Comparison of ENCODE assay signal across 1 cellular context in the genomic region with DNA sequence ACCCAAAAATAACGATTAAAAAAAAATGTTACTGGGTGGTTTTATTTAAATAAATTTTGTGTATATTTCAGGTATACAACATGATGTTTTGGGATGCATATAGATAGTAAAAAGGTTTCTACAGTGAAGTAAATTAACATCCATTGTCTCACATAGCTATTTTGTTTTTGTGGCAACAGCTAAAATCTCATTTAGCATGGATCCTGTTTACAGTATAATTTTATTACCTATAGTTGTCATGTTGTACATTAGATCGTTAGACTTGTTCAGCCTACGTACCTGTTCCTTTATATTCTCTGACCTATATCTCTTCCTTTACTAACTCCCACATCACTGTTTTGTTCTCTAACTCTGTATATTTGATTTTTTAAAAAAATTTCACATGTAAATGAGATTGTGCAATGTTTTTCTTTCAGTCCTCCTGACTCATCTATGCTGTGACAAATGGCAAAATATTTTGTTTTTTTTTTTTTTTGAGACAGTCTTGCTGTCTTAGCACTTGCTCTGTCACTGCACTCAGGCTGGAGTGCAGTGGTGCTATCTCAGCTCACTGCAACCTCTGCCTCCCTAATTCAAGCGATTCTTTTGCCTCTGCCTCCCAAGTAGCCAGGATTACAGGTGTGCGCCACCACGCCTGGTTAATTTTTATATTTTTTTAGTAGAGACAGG.
TF ChIP-seq lines count a peak whose summit lies in the region.

No MANE protein-coding gene starts in this region.

TF ChIP-seq in K562, 482 proteins besides CTCF, POLR2A, EP300 and RAD21:
- TF ChIP-seq RBFOX2 (IDR thresholded peaks at IDR 0.05; ENCODE audit: low read depth, low read length) (peak; percentile 51), CREB1 (IDR thresholded peaks at IDR 0.05) (no peak), CREB1 (CRISPR knock-in tag; IDR thresholded peaks at IDR 0.05) (no peak), NFE2L1 (tag; IDR thresholded peaks at IDR 0.05; ENCODE audit: borderline replicate concordance, low read depth) (no peak), KHSRP (IDR thresholded peaks at IDR 0.05) (no peak), HDAC1 (IDR thresholded peaks at IDR 0.05) (no peak), CHCHD3 (CRISPR knock-in tag; IDR thresholded peaks at IDR 0.05) (no peak), CEBPB (tag; IDR thresholded peaks at IDR 0.05) (peak; percentile 94), TRIM24 (IDR thresholded peaks at IDR 0.05) (peak in 1 of 2 experiments; percentile 30; a peak in 1 of 4 replicates), EP400 (IDR thresholded peaks at IDR 0.05) (no peak), ZNF384 (IDR thresholded peaks at IDR 0.05; ENCODE audit: low read depth, low read length) (no peak), ZNF507 (tag; conservative IDR thresholded peaks at IDR 0.05) (no peak), ZNF408 (CRISPR knock-in tag; IDR thresholded peaks at IDR 0.05; ENCODE audit: low read depth) (no peak), SMARCC2 (IDR thresholded peaks at IDR 0.05; ENCODE audit: low read depth) (no peak), GABPB2 (CRISPR knock-in tag; conservative IDR thresholded peaks at IDR 0.05) (no peak), CEBPG (CRISPR knock-in tag; IDR thresholded peaks at IDR 0.05) (peak; percentile 53), CEBPG (tag; conservative IDR thresholded peaks at IDR 0.05 in 1 of 2, IDR thresholded peaks at IDR 0.05 in 1 of 2) (peak; percentile 75 to 88)
- TF ChIP-seq, protein P1, sequence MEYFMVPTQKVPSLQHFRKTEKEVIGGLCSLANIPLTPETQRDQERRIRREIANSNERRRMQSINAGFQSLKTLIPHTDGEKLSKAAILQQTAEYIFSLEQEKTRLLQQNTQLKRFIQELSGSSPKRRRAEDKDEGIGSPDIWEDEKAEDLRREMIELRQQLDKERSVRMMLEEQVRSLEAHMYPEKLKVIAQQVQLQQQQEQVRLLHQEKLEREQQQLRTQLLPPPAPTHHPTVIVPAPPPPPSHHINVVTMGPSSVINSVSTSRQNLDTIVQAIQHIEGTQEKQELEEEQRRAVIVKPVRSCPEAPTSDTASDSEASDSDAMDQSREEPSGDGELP (CRISPR knock-in tag; IDR thresholded peaks at IDR 0.05; ENCODE audit: borderline replicate concordance), result 0 out of 2 replicates have a peak, but pooled peaks have one; percentile 5
- TF ChIP-seq, protein P2, sequence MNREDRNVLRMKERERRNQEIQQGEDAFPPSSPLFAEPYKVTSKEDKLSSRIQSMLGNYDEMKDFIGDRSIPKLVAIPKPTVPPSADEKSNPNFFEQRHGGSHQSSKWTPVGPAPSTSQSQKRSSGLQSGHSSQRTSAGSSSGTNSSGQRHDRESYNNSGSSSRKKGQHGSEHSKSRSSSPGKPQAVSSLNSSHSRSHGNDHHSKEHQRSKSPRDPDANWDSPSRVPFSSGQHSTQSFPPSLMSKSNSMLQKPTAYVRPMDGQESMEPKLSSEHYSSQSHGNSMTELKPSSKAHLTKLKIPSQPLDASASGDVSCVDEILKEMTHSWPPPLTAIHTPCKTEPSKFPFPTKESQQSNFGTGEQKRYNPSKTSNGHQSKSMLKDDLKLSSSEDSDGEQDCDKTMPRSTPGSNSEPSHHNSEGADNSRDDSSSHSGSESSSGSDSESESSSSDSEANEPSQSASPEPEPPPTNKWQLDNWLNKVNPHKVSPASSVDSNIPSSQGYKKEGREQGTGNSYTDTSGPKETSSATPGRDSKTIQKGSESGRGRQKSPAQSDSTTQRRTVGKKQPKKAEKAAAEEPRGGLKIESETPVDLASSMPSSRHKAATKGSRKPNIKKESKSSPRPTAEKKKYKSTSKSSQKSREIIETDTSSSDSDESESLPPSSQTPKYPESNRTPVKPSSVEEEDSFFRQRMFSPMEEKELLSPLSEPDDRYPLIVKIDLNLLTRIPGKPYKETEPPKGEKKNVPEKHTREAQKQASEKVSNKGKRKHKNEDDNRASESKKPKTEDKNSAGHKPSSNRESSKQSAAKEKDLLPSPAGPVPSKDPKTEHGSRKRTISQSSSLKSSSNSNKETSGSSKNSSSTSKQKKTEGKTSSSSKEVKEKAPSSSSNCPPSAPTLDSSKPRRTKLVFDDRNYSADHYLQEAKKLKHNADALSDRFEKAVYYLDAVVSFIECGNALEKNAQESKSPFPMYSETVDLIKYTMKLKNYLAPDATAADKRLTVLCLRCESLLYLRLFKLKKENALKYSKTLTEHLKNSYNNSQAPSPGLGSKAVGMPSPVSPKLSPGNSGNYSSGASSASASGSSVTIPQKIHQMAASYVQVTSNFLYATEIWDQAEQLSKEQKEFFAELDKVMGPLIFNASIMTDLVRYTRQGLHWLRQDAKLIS (CRISPR knock-in tag; IDR thresholded peaks at IDR 0.05), result no peak
- TF ChIP-seq, protein P3, sequence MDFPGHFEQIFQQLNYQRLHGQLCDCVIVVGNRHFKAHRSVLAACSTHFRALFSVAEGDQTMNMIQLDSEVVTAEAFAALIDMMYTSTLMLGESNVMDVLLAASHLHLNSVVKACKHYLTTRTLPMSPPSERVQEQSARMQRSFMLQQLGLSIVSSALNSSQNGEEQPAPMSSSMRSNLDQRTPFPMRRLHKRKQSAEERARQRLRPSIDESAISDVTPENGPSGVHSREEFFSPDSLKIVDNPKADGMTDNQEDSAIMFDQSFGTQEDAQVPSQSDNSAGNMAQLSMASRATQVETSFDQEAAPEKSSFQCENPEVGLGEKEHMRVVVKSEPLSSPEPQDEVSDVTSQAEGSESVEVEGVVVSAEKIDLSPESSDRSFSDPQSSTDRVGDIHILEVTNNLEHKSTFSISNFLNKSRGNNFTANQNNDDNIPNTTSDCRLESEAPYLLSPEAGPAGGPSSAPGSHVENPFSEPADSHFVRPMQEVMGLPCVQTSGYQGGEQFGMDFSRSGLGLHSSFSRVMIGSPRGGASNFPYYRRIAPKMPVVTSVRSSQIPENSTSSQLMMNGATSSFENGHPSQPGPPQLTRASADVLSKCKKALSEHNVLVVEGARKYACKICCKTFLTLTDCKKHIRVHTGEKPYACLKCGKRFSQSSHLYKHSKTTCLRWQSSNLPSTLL (IDR thresholded peaks at IDR 0.05), result no peak
